ENCODE assay signal across 8 cellular contexts in the genomic region with DNA sequence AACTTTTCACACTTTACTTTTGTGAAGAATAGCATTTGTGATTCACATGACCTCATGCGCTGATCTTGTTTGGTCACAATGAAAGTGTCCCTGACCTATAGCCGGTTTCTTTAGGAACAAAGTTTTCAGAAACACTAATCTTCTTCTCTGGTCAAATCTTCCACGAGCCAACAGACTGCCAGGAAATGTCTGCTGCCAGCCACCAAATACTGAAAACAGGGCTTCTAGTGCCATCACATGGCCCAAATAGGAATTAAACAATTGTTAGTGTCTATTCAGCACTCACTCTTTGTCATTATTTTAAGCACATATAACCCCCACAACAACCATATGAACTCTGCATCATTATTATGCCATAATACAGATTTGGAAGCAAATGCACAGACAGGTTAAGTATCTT.
DNase-seq lines count a peak whose midpoint lies in the region; ATAC-seq, FAIRE-seq and TF ChIP-seq lines count a peak whose summit lies in the region.

No MANE protein-coding gene starts in this region.

- FAIRE-seq in HepG2 (lab: Jason Lieb, UNC) (no peak), GM12891 (lab: Jason Lieb, UNC) (no peak)

- H3K9ac ChIP-seq in HepG2 (ENCODE audit: insufficient read depth, low read depth, low read length) = no peak overlapping the region

- CTCF ChIA-PET in HepG2 (lab: Yijun Ruan, JAX; ENCODE audit: low intra/inter-chr PET ratio, low total read pairs) = interaction anchor here (0.7 to 1.5 kb wide), 3 partner anchors 1450 to 1536 kb away, joined by 3 to 4 read pairs (median 3); no protein-coding TSS in a partner anchor

- no peak for TF ChIP-seq POLR2A in HepG2 (IDR thresholded peaks at IDR 0.05; ENCODE audit: insufficient read depth in 1 of 2, low read depth in 2 of 2, low read length in 2 of 2)
- no peak for TF ChIP-seq POLR2A in GM12891 (IDR thresholded peaks at IDR 0.05; ENCODE audit: low read depth, low read length)
- no peak for TF ChIP-seq POLR2A in Peyer's patch (IDR thresholded peaks at IDR 0.05)

- TF ChIP-seq RAD21 in HepG2 (CRISPR knock-in tag; IDR thresholded peaks at IDR 0.05) = peak; percentile 20; the same call in 1 of the 2 replicates

- no peak overlapping the region for H3K4me3 ChIP-seq in H7 (ENCODE audit: insufficient read depth, low read depth, low read length)
- no peak overlapping the region for H3K4me3 ChIP-seq in brain microvascular endothelial cell (ENCODE audit: low read depth, low read length)
- H3K4me3 ChIP-seq in HepG2 (replicated peaks in 1 of 3; ENCODE audit: insufficient read depth in 1 of 3, low read depth in 2 of 3, low read length in 3 of 3) = no peak overlapping the region
- H3K4me3 ChIP-seq in Peyer's patch = no peak overlapping the region

- POLR2A ChIA-PET in HepG2 (lab: Yijun Ruan, JAX) = no interaction called here

- H3K79me2 ChIP-seq in HepG2 (ENCODE audit: insufficient read depth, low read length) = no peaks in the 10 kb centered on the region

- no peak overlapping the region for H3K27ac ChIP-seq in brain microvascular endothelial cell
- H3K27ac ChIP-seq in HepG2 (ENCODE audit: extremely low read length, insufficient read depth, low read length) = no peak overlapping the region
- H3K27ac ChIP-seq in Peyer's patch = no peak overlapping the region

- no peaks in the 10 kb centered on the region for H3K36me3 ChIP-seq in H7 (replicated peaks; ENCODE audit: control insufficient read depth, insufficient read depth, low read length)
- H3K36me3 ChIP-seq in brain microvascular endothelial cell (replicated peaks) = no peaks in the 10 kb centered on the region
- H3K36me3 ChIP-seq in HepG2 (replicated peaks in 1 of 2; ENCODE audit: control insufficient read depth in 1 of 2, insufficient read depth in 2 of 2, low read length in 2 of 2) = no peaks in the 10 kb centered on the region
- H3K36me3 ChIP-seq in Peyer's patch = no peaks in the 10 kb centered on the region

- TF ChIP-seq CTCF in brain microvascular endothelial cell (IDR thresholded peaks at IDR 0.05; ENCODE audit: low read depth, low read length, missing control alignments) = peak; percentile 60
- TF ChIP-seq CTCF in HepG2 (CRISPR knock-in tag; IDR thresholded peaks at IDR 0.05) = peak; percentile 67
- TF ChIP-seq CTCF in Peyer's patch (IDR thresholded peaks at IDR 0.05) = peak in 3 of 6 experiments; percentile 17 to 36 (median 30)

- 0% methylated on average over 3 of the region's 3 CpGs for WGBS in HepG2 (ENCODE audit: low lambda C conversion rate)

- H3K9me3 ChIP-seq in HepG2 (ENCODE audit: low read length) (peaks cover 16% of the 10 kb centered on the region), Peyer's patch (no peaks in the 10 kb centered on the region)

- TF ChIP-seq EP300 in HepG2 (IDR thresholded peaks at IDR 0.05; ENCODE audit: low read depth in 2 of 2, low read length in 2 of 2) = no peak
- TF ChIP-seq EP300 in HepG2 (CRISPR knock-in tag; IDR thresholded peaks at IDR 0.05; ENCODE audit: borderline replicate concordance) = no peak

- intact Hi-C loops in HepG2 (cut with micrococcal nuclease; ENCODE audit: unreplicated experiment) = loop anchor here (5.0 to 10.0 kb wide), 4 partner anchors 966 to 1531 kb away; no protein-coding TSS in a partner anchor

- no TSS peak for BruUV-seq in HepG2 (replicated peaks; lab: Mats Ljungman, UMichigan)

- H3K27me3 ChIP-seq in H7 (ENCODE audit: control insufficient read depth, insufficient read depth, low read length) (no peaks in the 10 kb centered on the region), brain microvascular endothelial cell (replicated peaks) (no peaks in the 10 kb centered on the region), HepG2 (ENCODE audit: control insufficient read depth in 1 of 2, insufficient read depth in 2 of 2, low read length in 2 of 2) (no peaks in the 10 kb centered on the region), Peyer's patch (no peaks in the 10 kb centered on the region)

- DNase-seq in COLO668 (lab: John Stamatoyannopoulos, UW; ENCODE audit: unreplicated experiment) = peak; percentile 29
- DNase-seq in H7 = peak; percentile 30
- DNase-seq in NCI-H2196 (lab: John Stamatoyannopoulos, UW; ENCODE audit: unreplicated experiment) = peak; percentile 31
- peak; percentile 53 for DNase-seq in brain microvascular endothelial cell
- peak; percentile 12 for DNase-seq in HepG2 (ENCODE audit: low spot score)
- no peak for DNase-seq in NCI-H187 (lab: John Stamatoyannopoulos, UW)
- DNase-seq in GM12891 (ENCODE audit: insufficient read length, low spot score) = no peak
- no peak for DNase-seq in Peyer's patch

- ATAC-seq in HepG2 = peak; percentile 84

- H2AFZ ChIP-seq in HepG2 (ENCODE audit: low read length) = peak overlapping the region; percentile 35

- in situ Hi-C loops in brain microvascular endothelial cell (cut with HindIII; ENCODE audit: low pct_ligation_motif_present, low sequenced_read_pairs) (no loop called here), HepG2 (cut with HindIII; ENCODE audit: extremely low pct_ligation_motif_present, low pct_unique_long_range_greater_than_20kb) (loop anchor here (10.0 to 25.0 kb wide), 2 partner anchors 976 to 1509 kb away; no protein-coding TSS in a partner anchor)

- no peaks in the 10 kb centered on the region for H4K20me1 ChIP-seq in HepG2 (ENCODE audit: insufficient read depth, low read length)

- H3K4me1 ChIP-seq in HepG2 (ENCODE audit: insufficient read depth, low read length) = no peaks in the 10 kb centered on the region
- no peaks in the 10 kb centered on the region for H3K4me1 ChIP-seq in Peyer's patch

- H3K4me2 ChIP-seq in HepG2 (ENCODE audit: low read depth, low read length) = no peak overlapping the region

TF ChIP-seq in HepG2, 621 proteins besides CTCF, POLR2A, EP300 and RAD21:
- peak; percentile 96 for TF ChIP-seq ZNF317 (CRISPR knock-in tag; IDR thresholded peaks at IDR 0.05)
- peak; percentile 35; the same call in 1 of the 2 replicates for TF ChIP-seq SMC3 (IDR thresholded peaks at IDR 0.05; ENCODE audit: low read length)
- TF ChIP-seq STAG1 (CRISPR knock-in tag; IDR thresholded peaks at IDR 0.05) = peak; percentile 79
- TF ChIP-seq GATA4 (IDR thresholded peaks at IDR 0.05; ENCODE audit: borderline replicate concordance, low read depth) = no peak

TF ChIP-seq in GM12891, 5 proteins besides CTCF, POLR2A, EP300 and RAD21:
- TF ChIP-seq POU2F2 (IDR thresholded peaks at IDR 0.05; ENCODE audit: low read depth, low read length) (no peak), SPI1 (IDR thresholded peaks at IDR 0.05; ENCODE audit: low read depth, low read length) (no peak), PAX5 (IDR thresholded peaks at IDR 0.05; ENCODE audit: insufficient read depth, low read length, severe bottlenecking) (no peak), TAF1 (IDR thresholded peaks at IDR 0.05; ENCODE audit: low read depth, low read length) (no peak), POLR2AphosphoS5 (IDR thresholded peaks at IDR 0.05; ENCODE audit: low read depth, low read length) (no peak)
TF ChIP-seq in GM12891: peak in this region for 0.

Comparison
In these comparisons a context has a peak if more than half of its experiments do, and no peak if none do; other contexts are left out.
1. DNase-seq: peak in COLO668 (single experiment), H7 (single experiment), NCI-H2196 (single experiment), brain microvascular endothelial cell (single experiment) and HepG2 (single experiment); none in NCI-H187 (0 of 2), GM12891 (single experiment) and Peyer's patch (0 of 3).